Comparison of ENCODE assay signal across 1 cellular context in genomic region chr9:93508207-93508606, GRCh38.
TF ChIP-seq lines count a peak whose summit lies in the region.

No MANE protein-coding gene starts in this region.

TF ChIP-seq in HepG2, 621 proteins besides CTCF, POLR2A, EP300 and RAD21:
- no peak for TF ChIP-seq SMAD3 (CRISPR knock-in tag; IDR thresholded peaks at IDR 0.05)
- no peak for TF ChIP-seq SNAPC2 (CRISPR knock-in tag; IDR thresholded peaks at IDR 0.05)
- no peak for TF ChIP-seq ZNF160 (CRISPR knock-in tag; IDR thresholded peaks at IDR 0.05)
- TF ChIP-seq ZNF629 (CRISPR knock-in tag; conservative IDR thresholded peaks at IDR 0.05): no peak
- TF ChIP-seq PLRG1 (conservative IDR thresholded peaks at IDR 0.05): no peak
